ENCODE assay signal across 10 cellular contexts in the genomic region with DNA sequence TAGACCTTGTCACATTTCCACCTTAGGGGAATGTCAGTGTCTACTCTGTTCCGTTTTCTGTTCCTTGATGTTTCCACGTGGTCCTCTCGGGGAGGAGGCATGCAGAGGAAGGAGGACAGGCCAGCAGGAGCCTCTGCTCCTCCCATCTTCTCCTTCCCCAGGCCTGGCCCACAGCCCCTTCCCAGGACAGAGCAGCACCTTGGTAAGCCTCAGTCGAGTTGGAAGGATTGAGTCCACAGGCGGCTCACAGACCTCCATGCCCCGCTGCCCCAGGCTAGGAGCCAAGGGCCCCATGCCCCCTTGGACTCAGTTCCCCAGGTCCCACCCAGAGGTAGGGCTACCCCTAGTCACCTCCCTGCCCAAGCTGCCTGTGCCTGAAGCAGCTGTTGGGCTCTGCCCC. TPM values are rescaled to one million over a fixed set of nuclear protein-coding genes. Genes with fewer than 3 reads are reported as not detected.
"Had no signal": no experiment of that assay in that cellular context is flagged by ENCODE, and none has a peak within 500 bp of the region (broad histone marks: within the 10 kb centered on the region; RNA-seq: fewer than 3 reads in every experiment).

No MANE protein-coding gene starts in this region.

- H3K36me3 Mint-ChIP-seq: IgD-negative memory B cell had no signal

- H3K27ac ChIP-seq: HL-60 had no signal

- H3K27ac Mint-ChIP-seq: IgD-negative memory B cell had no signal

- FAIRE-seq: HepG2, HTR-8/SVneo, K562 had no signal

- H3K9me3 Mint-ChIP-seq: IgD-negative memory B cell had no signal

- H3K4me3 Mint-ChIP-seq: IgD-negative memory B cell had no signal

- ATAC-seq: HepG2, K562 had no signal

- DNase-seq: IMR-90, KBM-7, KG1 had no signal

- H3K4me3 ChIP-seq: K562 had no signal

- H3K4me1 Mint-ChIP-seq: IgD-negative memory B cell had no signal

RNA-seq across cellular contexts. Expression of gene IGSF21, which starts 36.5 kb away (rescaled TPM):
- total RNA-seq: HepG2, HT-29, HT1080, IMR-90, K562 had no signal
- polyA plus RNA-seq: HepG2, IgD-negative memory B cell, IMR-90, K562 had no signal
